1 cellular context compared by ENCODE assay signal in genomic region chr10:66788142-66788541, GRCh38.
TF ChIP-seq lines count a peak whose summit lies in the region.

No MANE protein-coding gene starts in this region.

TF ChIP-seq in IMR-90, 13 proteins besides CTCF, POLR2A, EP300 and RAD21:
- TF ChIP-seq MAFK (IDR thresholded peaks at IDR 0.05; ENCODE audit: low read depth, low read length) (no peak), BHLHE40 (IDR thresholded peaks at IDR 0.05; ENCODE audit: low read depth, low read length) (no peak), RFX5 (IDR thresholded peaks at IDR 0.05; ENCODE audit: low read depth, low read length) (no peak), CHD1 (IDR thresholded peaks at IDR 0.05; ENCODE audit: low read depth, low read length) (no peak), SMC3 (IDR thresholded peaks at IDR 0.05; ENCODE audit: low read depth, low read length) (no peak), NFE2L2 (IDR thresholded peaks at IDR 0.05; ENCODE audit: low read depth, low read length) (no peak), MXI1 (IDR thresholded peaks at IDR 0.05; ENCODE audit: borderline replicate concordance, low read depth, low read length) (no peak), ELK1 (IDR thresholded peaks at IDR 0.05; ENCODE audit: borderline replicate concordance, low read depth, low read length) (no peak), FOS (IDR thresholded peaks at IDR 0.05; ENCODE audit: low read depth, low read length) (no peak)
